In the genomic region with DNA sequence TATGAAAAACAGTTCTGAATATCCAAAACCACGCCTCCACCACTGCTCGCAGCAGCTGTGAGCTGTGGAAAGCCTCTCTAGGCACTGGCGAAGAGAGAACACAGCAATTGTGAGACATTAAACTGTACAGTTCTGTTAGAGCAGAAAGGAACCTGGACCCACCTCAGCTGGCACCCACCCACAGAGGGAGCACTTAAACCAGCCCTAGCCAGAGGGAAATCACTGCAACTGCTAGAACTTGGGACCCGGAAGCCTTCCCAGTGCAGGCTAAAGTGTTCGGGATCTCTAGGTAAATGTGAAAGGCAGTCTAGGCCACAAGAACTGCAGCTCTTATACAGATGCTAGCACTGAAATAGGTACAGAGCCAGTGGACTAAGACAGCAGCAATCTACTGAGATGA, we compare ENCODE assay signal across 22 cellular contexts.
"Had no signal": no experiment of that assay in that cellular context is flagged by ENCODE, and none has a peak within 500 bp of the region (broad histone marks: within the 10 kb centered on the region; RNA-seq: fewer than 3 reads in every experiment).

No MANE protein-coding gene starts in this region.

- DNase-seq: KBM-7; NCI-H1092; NCI-H1105 treated with DMSO at 0.1 percent for 48 hours; NCI-H1417 treated with DMSO at 0.1 percent for 48 hours; NCI-H146; NCI-H1694 treated with DMSO at 0.1 percent for 48 hours; NCI-H1930; NCI-H2081; NCI-H2107; NCI-H2227 treated with DMSO at 0.1 percent for 48 hours; NCI-H524 treated with DMSO at 0.1 percent for 48 hours; NCI-H69; NCI-H774; NK-92 treated with Interleukin-12 subunit alpha and Interleukin-12 subunit beta, amount 100 ng/mL, for 24 hours; OCI-M1; PC-9; Peyer's patch; SHP77; SK-N-SH; T-helper 1 cell had no signal

- H3K9ac ChIP-seq: SK-N-SH had no signal

- H3K27me3 ChIP-seq: Peyer's patch had no signal

- H3K36me3 ChIP-seq: Peyer's patch had no signal

- H3K9me3 ChIP-seq: Peyer's patch, SK-N-SH had no signal

- FAIRE-seq: HTR-8/SVneo had no signal

- H3K4me1 ChIP-seq: Peyer's patch had no signal

- H2AFZ ChIP-seq: PC-9 had no signal

- H3K4me2 ChIP-seq: PC-9, SK-N-SH had no signal

- H3K27ac ChIP-seq: HL-60, PC-9, Peyer's patch had no signal

- H3K4me3 ChIP-seq: PC-9, Peyer's patch had no signal
